1 cellular context compared by ENCODE assay signal in genomic region chr11:72684236-72684912, GRCh38.
TF ChIP-seq lines count a peak whose summit lies in the region.

No MANE protein-coding gene starts in this region.

TF ChIP-seq in K562, 482 proteins besides CTCF, POLR2A, EP300 and RAD21 (continued from another document):
- TF ChIP-seq THAP12 (CRISPR knock-in tag; IDR thresholded peaks at IDR 0.05) = no peak
- 0 out of 4 replicates have a peak, but pooled peaks of 1 of the 2 experiments have one; percentile 26 for TF ChIP-seq RCOR1 (IDR thresholded peaks at IDR 0.05; ENCODE audit: borderline replicate concordance in 1 of 2, low read depth in 2 of 2, low read length in 2 of 2)
- TF ChIP-seq YY1 (IDR thresholded peaks at IDR 0.05; ENCODE audit: borderline replicate concordance in 1 of 3, control insufficient read depth in 1 of 3, extremely low read depth in 1 of 3, insufficient read depth in 3 of 3, insufficient read length in 1 of 3, insufficient replicate concordance in 2 of 3, low read depth in 1 of 3, low read length in 2 of 3) = peak in 1 of 3 experiments; percentile 38
- TF ChIP-seq STAG1 (CRISPR knock-in tag; IDR thresholded peaks at IDR 0.05; ENCODE audit: borderline replicate concordance) = peak; percentile 57; the same call in 1 of the 2 replicates
- TF ChIP-seq FOXK1 (CRISPR knock-in tag; IDR thresholded peaks at IDR 0.05; ENCODE audit: borderline replicate concordance) = 0 out of 2 replicates have a peak, but pooled peaks have one; percentile 15
- TF ChIP-seq MAZ (CRISPR knock-in tag; conservative IDR thresholded peaks at IDR 0.05 in 1 of 2, IDR thresholded peaks at IDR 0.05 in 1 of 2) = 0 out of 4 replicates have a peak, but pooled peaks of 1 of the 2 experiments have one; percentile 25
- 0 out of 2 replicates have a peak, but pooled peaks have one; percentile 13 for TF ChIP-seq ETS1 (conservative IDR thresholded peaks at IDR 0.05; ENCODE audit: control insufficient read depth, low read depth, low read length)
- no peak for TF ChIP-seq KDM5B (IDR thresholded peaks at IDR 0.05; ENCODE audit: insufficient replicate concordance, low read depth, low read length)
- TF ChIP-seq ATF3 (IDR thresholded peaks at IDR 0.05) = 0 out of 2 replicates have a peak, but pooled peaks have one; percentile 10
- TF ChIP-seq ATF3 (CRISPR knock-in tag; conservative IDR thresholded peaks at IDR 0.05) = no peak
- TF ChIP-seq ELK3 (CRISPR knock-in tag; IDR thresholded peaks at IDR 0.05) = no peak
- no peak for TF ChIP-seq CHD4 (IDR thresholded peaks at IDR 0.05; ENCODE audit: insufficient read depth, insufficient replicate concordance, low read depth, low read length, poor library complexity, severe bottlenecking)
- TF ChIP-seq CTCFL (IDR thresholded peaks at IDR 0.05; ENCODE audit: borderline replicate concordance, insufficient read depth, low read depth, low read length, poor library complexity, severe bottlenecking) = peak; percentile 81
- peak; percentile 47; the same call in 1 of the 2 replicates for TF ChIP-seq SMC3 (conservative IDR thresholded peaks at IDR 0.05; ENCODE audit: insufficient read depth, low read depth, low read length)
- peak; percentile 13 for TF ChIP-seq TBP (optimal IDR thresholded peaks at IDR 0.05; ENCODE audit: low read depth, low read length)
- no peak for TF ChIP-seq HDGF (IDR thresholded peaks at IDR 0.05)
- TF ChIP-seq PCBP1 (IDR thresholded peaks at IDR 0.05; ENCODE audit: low read depth, low read length, poor library complexity, severe bottlenecking) = no peak
- TF ChIP-seq FOSL1 (tag; conservative IDR thresholded peaks at IDR 0.05) = peak; percentile 63; the same call in 1 of the 2 replicates
- no peak for TF ChIP-seq ZNF232 (CRISPR knock-in tag; IDR thresholded peaks at IDR 0.05)
- TF ChIP-seq DACH1 (IDR thresholded peaks at IDR 0.05; ENCODE audit: partially characterized antibody) = peak; percentile 82
- TF ChIP-seq BHLHE40 (IDR thresholded peaks at IDR 0.05; ENCODE audit: low read length) = 0 out of 2 replicates have a peak, but pooled peaks have one; percentile 22
- TF ChIP-seq RB1 (IDR thresholded peaks at IDR 0.05; ENCODE audit: low read depth) = peak; percentile 24; the same call in 1 of the 2 replicates
- TF ChIP-seq USF1 (CRISPR knock-in tag; IDR thresholded peaks at IDR 0.05) = 0 out of 2 replicates have a peak, but pooled peaks have one; percentile 31
- TF ChIP-seq GTF3C2 (IDR thresholded peaks at IDR 0.05; ENCODE audit: borderline replicate concordance, extremely low read depth, insufficient read length) = no peak
- peak; percentile 55; the same call in 1 of the 2 replicates for TF ChIP-seq NFE2 (IDR thresholded peaks at IDR 0.05; ENCODE audit: low read depth)
- peak; percentile 76 for TF ChIP-seq JUND (IDR thresholded peaks at IDR 0.05; ENCODE audit: borderline replicate concordance, low read depth, low read length)
- TF ChIP-seq JUND (tag; IDR thresholded peaks at IDR 0.05; ENCODE audit: borderline replicate concordance, low read depth, low read length) = peak; percentile 63; the same call in 1 of the 3 replicates
- TF ChIP-seq SMARCC2 (IDR thresholded peaks at IDR 0.05; ENCODE audit: low read depth) = no peak
- peak in 1 of 2 experiments; percentile 32; a peak in 1 of 4 replicates for TF ChIP-seq SIN3A (IDR thresholded peaks at IDR 0.05; ENCODE audit: borderline replicate concordance in 2 of 2, control insufficient read depth in 1 of 2, low read depth in 2 of 2, low read length in 2 of 2)
TF ChIP-seq in K562: peak in this region for 22.
